ENCODE assay signal across 8 cellular contexts in genomic region chr19:3094638-3095374, GRCh38. TPM values are rescaled to one million over a fixed set of nuclear protein-coding genes. Genes with fewer than 3 reads are reported as not detected.
DNase-seq lines count a peak whose midpoint lies in the region; ATAC-seq and TF ChIP-seq lines count a peak whose summit lies in the region.

No MANE protein-coding gene starts in this region.

- H3K27ac Mint-ChIP-seq in stimulated activated naive CD8-positive, alpha-beta T cell treated with anti-CD3 and anti-CD28 coated beads, Interleukin-15, amount 100 ng/mL, for 72 hours: peak overlapping the region in 1 of 2 donors; percentile 48

- peaks cover 44% of the 10 kb centered on the region for H3K4me1 Mint-ChIP-seq in stimulated activated naive CD8-positive, alpha-beta T cell treated with anti-CD3 and anti-CD28 coated beads, Interleukin-15, amount 100 ng/mL, for 72 hours

- H3K4me3 Mint-ChIP-seq in stimulated activated naive CD8-positive, alpha-beta T cell treated with anti-CD3 and anti-CD28 coated beads, Interleukin-15, amount 100 ng/mL, for 72 hours: peak overlapping the region; percentile 82 to 87

- peak overlapping the region; percentile 96 for H3K4me3 ChIP-seq in cardiac muscle cell
- peak overlapping the region; percentile 43 for H3K4me3 ChIP-seq in NB4 (ENCODE audit: low read depth, low read length)
- peak overlapping the region; percentile 5 to 93 (median 80) for H3K4me3 ChIP-seq in adrenal gland
- H3K4me3 ChIP-seq in kidney epithelial cell (ENCODE audit: low read depth, low read length): peak overlapping the region; percentile 95

- TF ChIP-seq POLR2A in NB4 (IDR thresholded peaks at IDR 0.05; ENCODE audit: extremely low read depth, insufficient read length) (no peak), adrenal gland (IDR thresholded peaks at IDR 0.05) (no peak)

- ATAC-seq in Right ventricle myocardium superior (ENCODE audit: poor library complexity) (no peak), GM19351 (IDR thresholded peaks at IDR 0.05; ENCODE audit: unreplicated experiment) (no peak)
- ATAC-seq in stimulated activated naive CD8-positive, alpha-beta T cell treated with anti-CD3 and anti-CD28 coated beads, Interleukin-15, amount 100 ng/mL, for 72 hours: peak; percentile 69

- TF ChIP-seq CTCF in cardiac muscle cell (IDR thresholded peaks at IDR 0.05; ENCODE audit: low read depth, low read length) (no peak), NB4 (IDR thresholded peaks at IDR 0.05; ENCODE audit: low read depth, low read length) (no peak), adrenal gland (IDR thresholded peaks at IDR 0.05) (no peak), kidney epithelial cell (IDR thresholded peaks at IDR 0.05; ENCODE audit: insufficient read depth, low read length, poor library complexity, severe bottlenecking) (no peak), GM10266 (IDR thresholded peaks at IDR 0.05; ENCODE audit: control insufficient read depth, insufficient read depth, low read depth, missing control alignments) (no peak)

- peak; percentile 36 to 49 for DNase-seq in cardiac muscle cell (ENCODE audit: low read depth in 1 of 2, low spot score in 1 of 2)
- no peak for DNase-seq in Right ventricle myocardium superior
- peak; percentile 51 for DNase-seq in NB4 (ENCODE audit: low read depth)
- DNase-seq in adrenal gland: peak in 2 of 7 donors; percentile 38 to 43
- no peak for DNase-seq in kidney epithelial cell (ENCODE audit: low read depth)
- DNase-seq in stimulated activated naive CD8-positive, alpha-beta T cell treated with anti-CD3 and anti-CD28 coated beads, Interleukin-15, amount 100 ng/mL, for 72 hours: peak; percentile 43 to 51
- DNase-seq in GM10266 (ENCODE audit: extremely low spot score): no peak

- H3K27me3 ChIP-seq in cardiac muscle cell (no peaks in the 10 kb centered on the region), adrenal gland (no peaks in the 10 kb centered on the region), kidney epithelial cell (ENCODE audit: control insufficient read depth, insufficient read depth, low read length) (no peaks in the 10 kb centered on the region)

- intact Hi-C loops in Right ventricle myocardium superior (cut with DNase I) (no loop called here), adrenal gland (cut with DNase I) (no loop called here)

- 1 to 4% (median 2%) methylated on average over 3 to 48 of the region's 48 CpGs; no CpG with 5 or more reads in 1 of the 4 donors for WGBS in adrenal gland, 4 donors

- no peaks in the 10 kb centered on the region for H3K36me3 ChIP-seq in cardiac muscle cell
- H3K36me3 ChIP-seq in adrenal gland (replicated peaks in 1 of 2): no peaks in the 10 kb centered on the region
- no peaks in the 10 kb centered on the region for H3K36me3 ChIP-seq in kidney epithelial cell (ENCODE audit: control insufficient read depth, insufficient read depth, low read length)

- H3K9me3 ChIP-seq in cardiac muscle cell (ENCODE audit: low read depth): no peaks in the 10 kb centered on the region
- H3K9me3 ChIP-seq in adrenal gland (replicated peaks in 1 of 3): no peaks in the 10 kb centered on the region

- no peaks in the 10 kb centered on the region for H3K9me3 Mint-ChIP-seq in stimulated activated naive CD8-positive, alpha-beta T cell treated with anti-CD3 and anti-CD28 coated beads, Interleukin-15, amount 100 ng/mL, for 72 hours

- H3K27me3 Mint-ChIP-seq in stimulated activated naive CD8-positive, alpha-beta T cell treated with anti-CD3 and anti-CD28 coated beads, Interleukin-15, amount 100 ng/mL, for 72 hours: peaks cover 23% of the 10 kb centered on the region

- H3K27ac ChIP-seq in cardiac muscle cell: peak overlapping the region; percentile 26
- H3K27ac ChIP-seq in adrenal gland: peak overlapping the region in 4 of 5 donors; percentile 35 to 89 (median 83)

- peaks cover 20% of the 10 kb centered on the region for H3K4me1 ChIP-seq in cardiac muscle cell (ENCODE audit: low read depth)
- H3K4me1 ChIP-seq in adrenal gland (replicated peaks in 1 of 2): peaks cover 46 to 47% of the 10 kb centered on the region in 2 donors

RNA-seq across cellular contexts. Expression of gene GNA11, which starts 0.6 kb away (rescaled TPM):
- 36.5 and 47.5 TPM in 2 replicates for total RNA-seq in cardiac muscle cell
- polyA plus RNA-seq in cardiac muscle cell: 60.8 and 63.3 TPM in 2 replicates
- 61.3 TPM for total RNA-seq in Right ventricle myocardium superior
- total RNA-seq in adrenal gland: 10 to 100 TPM; 53.1 to 84.3 (median 64.4) TPM
- 10 to 100 TPM; 20.6 to 38.3 (median 35.6) TPM for polyA plus RNA-seq in adrenal gland
- total RNA-seq in kidney epithelial cell: 59.4 and 78.2 TPM in 2 replicates

RNA-seq across cellular contexts. Expression of gene TLE5, which starts 32.5 kb away (rescaled TPM):
- total RNA-seq in cardiac muscle cell (612 and 690 TPM in 2 replicates), Right ventricle myocardium superior (760 TPM), adrenal gland (100 to 1,000 TPM; 428 to 968 (median 670) TPM), kidney epithelial cell (340 and 353 TPM in 2 replicates)
- polyA plus RNA-seq in cardiac muscle cell (446 and 487 TPM in 2 replicates), adrenal gland (1,000 to 10,000 TPM in 2 of 3 donors, 100 to 1,000 TPM in 1; 237 to 2,300 (median 1,557) TPM)

RNA-seq across cellular contexts. Expression of gene GNA15, which starts 41.0 kb away (rescaled TPM):
- total RNA-seq in cardiac muscle cell (0.12 TPM in 1 of 2 replicates, not detected in the other), Right ventricle myocardium superior (2.8 TPM), adrenal gland (10 to 100 TPM in 4 of 8 donors, 1 to 10 TPM in 4; 4.4 to 16.3 (median 10.3) TPM), kidney epithelial cell (1.5 and 2.3 TPM in 2 replicates)
- polyA plus RNA-seq in cardiac muscle cell (not detected in 2 replicates), adrenal gland (1 to 10 TPM; 1.6 to 7.3 (median 5.8) TPM)

Comparison
In these comparisons a context has a peak if more than half of its experiments do, and no peak if none do; other contexts are left out.
1. DNase-seq: peak in cardiac muscle cell (2 of 2), NB4 (single experiment) and stimulated activated naive CD8-positive, alpha-beta T cell treated with anti-CD3 and anti-CD28 coated beads, Interleukin-15, amount 100 ng/mL, for 72 hours (2 of 2); none in Right ventricle myocardium superior (single experiment), kidney epithelial cell (single experiment) and GM10266 (single experiment).
2. H3K4me3 ChIP-seq: peak in every context shown above with its lines; median percentile 96 in cardiac muscle cell; 95 in kidney epithelial cell; 80 in adrenal gland; 43 in NB4.